Comparison of ENCODE assay signal across 1 cellular context in genomic region chr7:1531979-1532455, GRCh38.
TF ChIP-seq lines count a peak whose summit lies in the region.

No MANE protein-coding gene starts in this region.

TF ChIP-seq in GM12878, 131 proteins besides CTCF, POLR2A, EP300 and RAD21:
- TF ChIP-seq BCLAF1 (IDR thresholded peaks at IDR 0.05) (no peak), MYB (IDR thresholded peaks at IDR 0.05; ENCODE audit: borderline replicate concordance, low read depth, low read length) (no peak), NR2C2 (IDR thresholded peaks at IDR 0.05; ENCODE audit: borderline replicate concordance, control insufficient read depth, insufficient read length, low read depth) (no peak), PBX3 (IDR thresholded peaks at IDR 0.05; ENCODE audit: insufficient replicate concordance, low read depth, low read length) (no peak)
